ENCODE assay signal across 12 cellular contexts in genomic region chr18:55252946-55253345, GRCh38.
DNase-seq lines count a peak whose midpoint lies in the region; ATAC-seq and TF ChIP-seq lines count a peak whose summit lies in the region.
"Had no signal": no experiment of that assay in that cellular context is flagged by ENCODE, and none has a peak within 500 bp of the region (broad histone marks: within the 10 kb centered on the region; RNA-seq: fewer than 3 reads in every experiment).

No MANE protein-coding gene starts in this region.

- no peaks in the 10 kb centered on the region for H3K27me3 Mint-ChIP-seq in Calu3 (ENCODE audit: unreplicated experiment)
- H3K27me3 Mint-ChIP-seq: activated naive CD8-positive, alpha-beta T cell had no signal

- H3K27me3 ChIP-seq in skeletal muscle tissue (ENCODE audit: control insufficient read depth in 3 of 3, insufficient read depth in 3 of 3, low read length in 3 of 3): no peaks in the 10 kb centered on the region

- H3K4me3 ChIP-seq in skeletal muscle tissue (ENCODE audit: low read length in 3 of 3): no peak overlapping the region

- H3K36me3 Mint-ChIP-seq in Calu3 (ENCODE audit: insufficient read depth, unreplicated experiment): no peaks in the 10 kb centered on the region
- H3K36me3 Mint-ChIP-seq: activated naive CD8-positive, alpha-beta T cell had no signal

- no peak for DNase-seq in activated CD4-positive, CD25-positive, alpha-beta regulatory T cell (lab: John Stamatoyannopoulos, UW)
- DNase-seq in iPS-NIHi11 (ENCODE audit: low spot score): no peak
- DNase-seq in DMS 273 (lab: John Stamatoyannopoulos, UW; ENCODE audit: unreplicated experiment): no peak
- no peak for DNase-seq in Calu3
- DNase-seq: KG1, kidney, occipital lobe had no signal

- intact Hi-C loops in Calu3 (cut with micrococcal nuclease; ENCODE audit: unreplicated experiment): no loop called here

- peak overlapping the region; percentile 42 for H3K27ac ChIP-seq in skeletal muscle tissue (ENCODE audit: low read depth, low read length)

- peaks cover 43% of the 10 kb centered on the region for H3K4me1 Mint-ChIP-seq in Calu3 (ENCODE audit: low read depth, unreplicated experiment)

- H3K36me3 ChIP-seq in skeletal muscle tissue (ENCODE audit: control insufficient read depth in 3 of 3, insufficient read depth in 3 of 3, low read length in 3 of 3): peaks cover 2 to 34% (median 21%) of the 10 kb centered on the region in 3 donors

- no peak overlapping the region for H3K27ac Mint-ChIP-seq in Calu3 (ENCODE audit: unreplicated experiment)
- H3K27ac Mint-ChIP-seq: activated naive CD8-positive, alpha-beta T cell had no signal

- no peak overlapping the region for H3K4me3 Mint-ChIP-seq in Calu3 (ENCODE audit: low read depth, unreplicated experiment)
- H3K4me3 Mint-ChIP-seq: activated naive CD8-positive, alpha-beta T cell had no signal

- H3K9me3 Mint-ChIP-seq in Calu3 (ENCODE audit: low read depth, unreplicated experiment): no peaks in the 10 kb centered on the region

- no TSS peak for BruUV-seq in Calu3 (replicated peaks; lab: Mats Ljungman, UMichigan)

- peaks cover 7 to 24% (median 11%) of the 10 kb centered on the region in 3 donors for H3K4me1 ChIP-seq in skeletal muscle tissue (ENCODE audit: control insufficient read depth in 3 of 3, insufficient read depth in 3 of 3, low read length in 3 of 3)

- TF ChIP-seq CTCF in Calu3 (IDR thresholded peaks at IDR 0.05; ENCODE audit: unreplicated experiment): no peak

- no peak overlapping the region for H3K9ac ChIP-seq in skeletal muscle tissue (ENCODE audit: low read depth in 1 of 3, low read length in 3 of 3)

- ATAC-seq in GM19035 (IDR thresholded peaks at IDR 0.05; ENCODE audit: unreplicated experiment): peak; percentile 45
- ATAC-seq in HG02571 (IDR thresholded peaks at IDR 0.05; ENCODE audit: unreplicated experiment): peak; percentile 46
- ATAC-seq in HG03565 (IDR thresholded peaks at IDR 0.05; ENCODE audit: unreplicated experiment): peak; percentile 35

- CTCF ChIA-PET in Calu3 (lab: Charles Lee): no interaction called here

- H3K9me3 ChIP-seq in skeletal muscle tissue (ENCODE audit: control insufficient read depth in 3 of 3, low read length in 3 of 3): no peaks in the 10 kb centered on the region
